ENCODE assay signal across 1 cellular context in genomic region chr13:106795847-106796246, GRCh38.
TF ChIP-seq lines count a peak whose summit lies in the region.

No MANE protein-coding gene starts in this region.

TF ChIP-seq in GM23338, 12 proteins besides CTCF, POLR2A, EP300 and RAD21 (continued from another document):
- TF ChIP-seq ZNF462 (CRISPR knock-in tag; IDR thresholded peaks at IDR 0.05) (no peak), ZNF114 (CRISPR knock-in tag; IDR thresholded peaks at IDR 0.05) (no peak), CREB1 (CRISPR knock-in tag; IDR thresholded peaks at IDR 0.05; ENCODE audit: low read depth) (no peak), ETS1 (IDR thresholded peaks at IDR 0.05) (no peak), REST (IDR thresholded peaks at IDR 0.05; ENCODE audit: unreplicated experiment) (no peak), POLR2AphosphoS5 (IDR thresholded peaks at IDR 0.05; ENCODE audit: low read depth) (no peak), EZH2 (IDR thresholded peaks at IDR 0.05; ENCODE audit: low read depth, unreplicated experiment) (no peak), NANOG (IDR thresholded peaks at IDR 0.05; ENCODE audit: borderline replicate concordance) (no peak)
